In the genomic region with DNA sequence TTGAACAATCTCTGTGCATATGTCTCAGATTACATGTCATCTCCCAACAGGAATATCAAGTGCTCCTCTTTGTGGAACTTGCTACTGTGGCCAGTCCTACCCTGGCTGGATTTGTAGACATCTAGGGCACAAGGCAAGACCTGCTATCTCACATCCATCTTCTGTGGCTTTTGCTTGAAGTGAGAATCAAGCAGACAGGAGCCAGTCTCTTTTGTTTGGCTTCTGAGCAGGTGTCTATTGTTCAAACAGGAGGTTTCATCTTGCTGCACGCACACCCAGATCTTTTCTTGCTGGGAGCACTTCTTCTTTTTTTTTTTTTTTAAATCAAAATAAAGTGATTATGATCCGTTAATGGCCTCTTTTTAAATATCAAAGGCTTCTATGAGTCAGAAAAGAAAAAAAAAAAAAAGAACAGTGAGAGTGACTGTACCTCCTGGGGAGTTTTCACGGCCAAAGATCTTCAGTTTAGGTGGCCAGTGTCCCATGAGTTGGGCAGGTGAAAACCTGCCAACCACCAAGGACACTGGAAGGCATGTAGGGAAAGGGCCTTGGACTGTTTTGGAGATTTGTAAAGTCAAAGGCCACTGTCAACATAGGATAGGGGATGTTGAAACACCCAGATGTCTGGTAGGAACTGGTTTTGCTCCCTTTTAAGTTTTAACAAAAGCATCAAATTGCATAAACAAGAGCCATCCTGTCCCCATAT, we compare ENCODE assay signal across 9 cellular contexts.
DNase-seq lines count a peak whose midpoint lies in the region; ATAC-seq and TF ChIP-seq lines count a peak whose summit lies in the region.
"Had no signal": no experiment of that assay in that cellular context is flagged by ENCODE, and none has a peak within 500 bp of the region (broad histone marks: within the 10 kb centered on the region; RNA-seq: fewer than 3 reads in every experiment).

No MANE protein-coding gene starts in this region.

- peaks cover 21 to 72% (median 40%) of the 10 kb centered on the region in 4 donors for H3K36me3 ChIP-seq in esophagus muscularis mucosa
- H3K36me3 ChIP-seq in uterus: no peaks in the 10 kb centered on the region

- no peak overlapping the region for H3K4me3 ChIP-seq in esophagus muscularis mucosa
- no peak overlapping the region for H3K4me3 ChIP-seq in uterus
- H3K4me3 ChIP-seq: Peyer's patch had no signal

- peaks cover 76% of the 10 kb centered on the region for H3K36me3 Mint-ChIP-seq in T-helper 2 cell treated with Interferon-gamma antibody and Interleukin-4, amounts not matched to agents 5 μg/mL and 100 μg/mL, for 36 hours (ENCODE audit: low read depth)

- peak overlapping the region; percentile 50 for H3K4me3 Mint-ChIP-seq in T-helper 2 cell treated with Interferon-gamma antibody and Interleukin-4, amounts not matched to agents 5 μg/mL and 100 μg/mL, for 36 hours

- H3K4me1 Mint-ChIP-seq in T-helper 2 cell treated with Interferon-gamma antibody and Interleukin-4, amounts not matched to agents 5 μg/mL and 100 μg/mL, for 36 hours (ENCODE audit: low read depth): peaks cover 43% of the 10 kb centered on the region

- ATAC-seq in GM19467 (IDR thresholded peaks at IDR 0.05; ENCODE audit: unreplicated experiment): no peak

- no peak for TF ChIP-seq POLR2A in esophagus muscularis mucosa (IDR thresholded peaks at IDR 0.05; ENCODE audit: low read depth)
- TF ChIP-seq POLR2A in uterus (IDR thresholded peaks at IDR 0.05): no peak

- H3K4me1 ChIP-seq in esophagus muscularis mucosa (peaks cover 7 to 71% (median 56%) of the 10 kb centered on the region in 4 donors), uterus (no peaks in the 10 kb centered on the region)

- peak; percentile 19 for DNase-seq in stimulated activated CD4-positive, alpha-beta T cell treated with anti-CD3 and anti-CD28 coated beads, Interleukin-15, amount 100 ng/mL, for 24 hours
- DNase-seq in stimulated activated CD4-positive, alpha-beta T cell treated with anti-CD3 and anti-CD28 coated beads, Interleukin-4, amount 100 ng/mL, for 1 hour: no peak
- DNase-seq in T-helper 2 cell treated with Interferon-gamma antibody and Interleukin-4, amounts not matched to agents 5 μg/mL and 100 μg/mL, for 36 hours (ENCODE audit: low spot score): peak; percentile 7
- no peak for DNase-seq in esophagus muscularis mucosa (ENCODE audit: extremely low spot score)
- no peak for DNase-seq in uterus
- DNase-seq in NOMO-1 (lab: John Stamatoyannopoulos, UW; ENCODE audit: unreplicated experiment in 2 of 2): no peak
- no peak for DNase-seq in EL
- DNase-seq: Peyer's patch had no signal

- no peaks in the 10 kb centered on the region for H3K9me3 ChIP-seq in esophagus muscularis mucosa
- no peaks in the 10 kb centered on the region for H3K9me3 ChIP-seq in uterus
- H3K9me3 ChIP-seq: Peyer's patch had no signal

- no peaks in the 10 kb centered on the region for H3K9me3 Mint-ChIP-seq in T-helper 2 cell treated with Interferon-gamma antibody and Interleukin-4, amounts not matched to agents 5 μg/mL and 100 μg/mL, for 36 hours

- intact Hi-C loops in esophagus muscularis mucosa (cut with DNase I): no loop called here
- intact Hi-C loops in uterus (cut with DNase I; ENCODE audit: low total_unique reads): no loop called here

- H3K27me3 Mint-ChIP-seq in T-helper 2 cell treated with Interferon-gamma antibody and Interleukin-4, amounts not matched to agents 5 μg/mL and 100 μg/mL, for 36 hours (ENCODE audit: low read depth): no peaks in the 10 kb centered on the region

- WGBS in esophagus muscularis mucosa: 50% methylated on average over 3 of the region's 3 CpGs

- H3K27ac ChIP-seq in esophagus muscularis mucosa (replicated peaks in 1 of 4): peak overlapping the region in 3 of 4 donors; percentile 14 to 63 (median 49)
- peak overlapping the region; percentile 7 to 9 for H3K27ac ChIP-seq in uterus

- H3K27me3 ChIP-seq in esophagus muscularis mucosa: no peaks in the 10 kb centered on the region
- H3K27me3 ChIP-seq in uterus: no peaks in the 10 kb centered on the region
- H3K27me3 ChIP-seq: Peyer's patch had no signal

- H3K27ac Mint-ChIP-seq in T-helper 2 cell treated with Interferon-gamma antibody and Interleukin-4, amounts not matched to agents 5 μg/mL and 100 μg/mL, for 36 hours: peak overlapping the region; percentile 87

- TF ChIP-seq CTCF in esophagus muscularis mucosa (IDR thresholded peaks at IDR 0.05) (no peak), uterus (IDR thresholded peaks at IDR 0.05) (no peak)

- TF ChIP-seq EP300 in esophagus muscularis mucosa (IDR thresholded peaks at IDR 0.05): no peak

Comparison
In these comparisons a context has a peak if more than half of its experiments do, and no peak if none do; other contexts are left out.
1. DNase-seq: peak in stimulated activated CD4-positive, alpha-beta T cell treated with anti-CD3 and anti-CD28 coated beads, Interleukin-15, amount 100 ng/mL, for 24 hours (single experiment) and T-helper 2 cell treated with Interferon-gamma antibody and Interleukin-4, amounts not matched to agents 5 μg/mL and 100 μg/mL, for 36 hours (single experiment); none in stimulated activated CD4-positive, alpha-beta T cell treated with anti-CD3 and anti-CD28 coated beads, Interleukin-4, amount 100 ng/mL, for 1 hour (single experiment), esophagus muscularis mucosa (single experiment), uterus (0 of 2), NOMO-1 (0 of 2) and EL (single experiment).